Comparison of ENCODE assay signal across 18 cellular contexts in genomic region chr16:78288915-78289314, GRCh38.
DNase-seq lines count a peak whose midpoint lies in the region.
"Had no signal": no experiment of that assay in that cellular context is flagged by ENCODE, and none has a peak within 500 bp of the region (broad histone marks: within the 10 kb centered on the region; RNA-seq: fewer than 3 reads in every experiment).

No MANE protein-coding gene starts in this region.

- H3K9me3 ChIP-seq in mesenchymal stem cell (ENCODE audit: control insufficient read depth, low read length) = no peaks in the 10 kb centered on the region

- peak overlapping the region in 1 of 2 experiments; percentile 16 for H3K18ac ChIP-seq in mesenchymal stem cell (ENCODE audit: low read depth in 1 of 2, low read length in 2 of 2)

- H2BK15ac ChIP-seq in mesenchymal stem cell (ENCODE audit: low read depth, poor library complexity, severe bottlenecking) = peak overlapping the region; percentile 73

- no peak overlapping the region for H3K4me2 ChIP-seq in mesenchymal stem cell (ENCODE audit: low read length, poor library complexity, severe bottlenecking)

- H3K14ac ChIP-seq in mesenchymal stem cell (ENCODE audit: low read length in 2 of 2) = no peak overlapping the region

- H2AK5ac ChIP-seq in mesenchymal stem cell (ENCODE audit: low read length, severe bottlenecking) = peak overlapping the region; percentile 95

- H3K4ac ChIP-seq in mesenchymal stem cell (ENCODE audit: low read depth in 1 of 2, low read length in 2 of 2) = no peak overlapping the region

- no peak overlapping the region for H3K23ac ChIP-seq in mesenchymal stem cell (ENCODE audit: low read length in 2 of 2)

- peaks cover 11% of the 10 kb centered on the region for H3K4me1 ChIP-seq in mesenchymal stem cell (ENCODE audit: control insufficient read depth, insufficient read depth, low read depth, low read length)

- no peak overlapping the region for H2BK120ac ChIP-seq in mesenchymal stem cell (ENCODE audit: low read depth, low read length)

- no peak overlapping the region for H2AFZ ChIP-seq in mesenchymal stem cell (ENCODE audit: low read depth, low read length)
- H2AFZ ChIP-seq: GM23338 had no signal

- H4K8ac ChIP-seq in mesenchymal stem cell (ENCODE audit: low read length) = peak overlapping the region; percentile 40

- H3K4me3 ChIP-seq in mesenchymal stem cell (ENCODE audit: insufficient read depth in 1 of 2, low read depth in 1 of 2, low read length in 2 of 2) = no peak overlapping the region
- H3K4me3 ChIP-seq: GM23338 had no signal

- H3K9ac ChIP-seq in mesenchymal stem cell (ENCODE audit: low read length) = no peak overlapping the region

- no peak overlapping the region for H2BK5ac ChIP-seq in mesenchymal stem cell (ENCODE audit: low read depth, low read length, poor library complexity, severe bottlenecking)

- H2BK12ac ChIP-seq in mesenchymal stem cell (ENCODE audit: low read length in 2 of 2) = no peak overlapping the region

- DNase-seq in anterior cingulate cortex (lab: John Stamatoyannopoulos, UW) (peak in 44 of 58 donors; percentile 2 to 82 (median 34)), cerebellar cortex (ENCODE audit: low spot score) (peak; percentile 27), mesenchymal stem cell (no peak), pons (ENCODE audit: low spot score) (peak; percentile 25), NCI-H1417 treated with DMSO at 0.1 percent for 48 hours (lab: John Stamatoyannopoulos, UW) (no peak), UCSD-AML1 (lab: John Stamatoyannopoulos, UW; ENCODE audit: unreplicated experiment) (no peak), mesenteric fat pad (ENCODE audit: low spot score) (no peak), NCI-H82 (lab: John Stamatoyannopoulos, UW) (no peak)
- DNase-seq: ACHN; AML-193; GF-D8; NCI-H1105; NCI-H2081 treated with DMSO at 0.1 percent for 48 hours; NCI-H446 treated with DMSO at 0.1 percent for 48 hours; NCI-H69; NK-92 treated with Interleukin-12 subunit alpha and Interleukin-12 subunit beta, amount 100 ng/mL, for 24 hours; Right ventricle myocardium superior had no signal

- H3K27ac ChIP-seq in mesenchymal stem cell (ENCODE audit: low read length, poor library complexity, severe bottlenecking) = peak overlapping the region; percentile 83

- H3K36me3 ChIP-seq in mesenchymal stem cell (ENCODE audit: control insufficient read depth in 1 of 2, insufficient read depth in 2 of 2, low read depth in 1 of 2, low read length in 2 of 2) = no peaks in the 10 kb centered on the region

- H4K91ac ChIP-seq in mesenchymal stem cell (ENCODE audit: low read length) = no peak overlapping the region

- over 99% methylated on average over 10 of the region's 10 CpGs for WGBS in mesenchymal stem cell

- H3K79me1 ChIP-seq in mesenchymal stem cell (replicated peaks; ENCODE audit: low read length, poor library complexity, severe bottlenecking) = peaks cover 4% of the 10 kb centered on the region

- no peaks in the 10 kb centered on the region for H3K27me3 ChIP-seq in mesenchymal stem cell (ENCODE audit: control insufficient read depth in 1 of 2, insufficient read depth in 1 of 2, low read length in 2 of 2)

Comparison
In these comparisons a context has a peak if more than half of its experiments do, and no peak if none do; other contexts are left out.
1. DNase-seq: peak in anterior cingulate cortex (44 of 58), cerebellar cortex (single experiment) and pons (single experiment); none in mesenchymal stem cell (single experiment), NCI-H1417 treated with DMSO at 0.1 percent for 48 hours (single experiment), UCSD-AML1 (single experiment), mesenteric fat pad (single experiment) and NCI-H82 (single experiment).